Comparison of ENCODE assay signal across 11 cellular contexts in the genomic region with DNA sequence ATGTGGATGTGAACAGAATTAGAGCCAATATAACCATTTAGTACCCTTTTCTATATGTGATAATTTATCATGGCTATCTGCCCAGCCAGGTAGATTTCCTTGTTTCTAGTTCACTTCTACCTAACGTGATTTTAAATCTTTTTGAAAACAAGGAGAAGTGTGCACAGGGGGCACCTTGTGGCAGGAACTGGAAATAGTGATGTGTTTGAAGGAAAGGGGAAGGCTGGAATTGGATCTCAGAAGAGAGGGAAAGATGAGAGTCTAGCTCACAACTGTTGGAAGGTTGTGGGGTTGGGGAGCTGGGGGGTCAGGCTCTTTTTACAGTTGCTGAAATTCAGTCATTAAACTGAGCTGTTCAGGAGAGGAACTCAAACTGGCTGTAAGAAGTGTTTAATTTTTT.
DNase-seq lines count a peak whose midpoint lies in the region; ATAC-seq and TF ChIP-seq lines count a peak whose summit lies in the region.
"Had no signal": no experiment of that assay in that cellular context is flagged by ENCODE, and none has a peak within 500 bp of the region (broad histone marks: within the 10 kb centered on the region; RNA-seq: fewer than 3 reads in every experiment).

No MANE protein-coding gene starts in this region.

- TF ChIP-seq CTCF in DOHH2 (IDR thresholded peaks at IDR 0.05; ENCODE audit: low read depth, low read length, poor library complexity, severe bottlenecking) (peak; percentile 31), neural progenitor cell (IDR thresholded peaks at IDR 0.05) (peak; percentile 51), esophagus muscularis mucosa (IDR thresholded peaks at IDR 0.05) (peak in 1 of 3 experiments; percentile 6)

- H3K9me2 ChIP-seq in DOHH2 (replicated peaks; ENCODE audit: control insufficient read depth, low read length) = no peaks in the 10 kb centered on the region

- H3K27ac ChIP-seq in DOHH2 (ENCODE audit: low read depth, low read length) = no peak overlapping the region
- H3K27ac ChIP-seq in neural progenitor cell = no peak overlapping the region
- H3K27ac ChIP-seq in esophagus muscularis mucosa (replicated peaks in 1 of 4) = no peak overlapping the region
- H3K27ac ChIP-seq: HL-60, prostate gland had no signal

- no peak overlapping the region for H3K9ac ChIP-seq in neural progenitor cell

- H3K4me3 ChIP-seq in DOHH2 (ENCODE audit: low read length) = no peak overlapping the region
- H3K4me3 ChIP-seq in neural progenitor cell = no peak overlapping the region
- no peak overlapping the region for H3K4me3 ChIP-seq in esophagus muscularis mucosa
- H3K4me3 ChIP-seq: prostate gland had no signal

- H3K27ac Mint-ChIP-seq in neural progenitor cell = no peak overlapping the region
- H3K27ac Mint-ChIP-seq: activated naive CD8-positive, alpha-beta T cell treated with anti-CD3 and anti-CD28 coated beads for 36 hours had no signal

- H4K20me1 ChIP-seq in DOHH2 (ENCODE audit: control insufficient read depth, insufficient read depth, low read depth, low read length) (no peaks in the 10 kb centered on the region), neural progenitor cell (ENCODE audit: low read depth) (no peaks in the 10 kb centered on the region)

- intact Hi-C loops in esophagus muscularis mucosa (cut with DNase I) = no loop called here

- H3K36me3 ChIP-seq in DOHH2 (ENCODE audit: control insufficient read depth, low read length) (no peaks in the 10 kb centered on the region), neural progenitor cell (no peaks in the 10 kb centered on the region), esophagus muscularis mucosa (no peaks in the 10 kb centered on the region)
- H3K36me3 ChIP-seq: prostate gland had no signal

- TF ChIP-seq POLR2A in esophagus muscularis mucosa (IDR thresholded peaks at IDR 0.05; ENCODE audit: low read depth) = no peak

- H3F3A ChIP-seq in DOHH2 (ENCODE audit: control insufficient read depth, insufficient read depth) (no peaks in the 10 kb centered on the region), neural progenitor cell (ENCODE audit: low read depth) (no peaks in the 10 kb centered on the region)

- H3K36me3 Mint-ChIP-seq in neural progenitor cell = no peaks in the 10 kb centered on the region
- H3K36me3 Mint-ChIP-seq: activated naive CD8-positive, alpha-beta T cell treated with anti-CD3 and anti-CD28 coated beads for 36 hours had no signal

- H3K4me2 ChIP-seq in DOHH2 (ENCODE audit: low read length) = no peak overlapping the region
- no peak overlapping the region for H3K4me2 ChIP-seq in neural progenitor cell

- no peak overlapping the region for H2AFZ ChIP-seq in neural progenitor cell (replicated peaks)

- no peak overlapping the region for H3K4me3 Mint-ChIP-seq in neural progenitor cell
- H3K4me3 Mint-ChIP-seq: activated naive CD8-positive, alpha-beta T cell treated with anti-CD3 and anti-CD28 coated beads for 36 hours had no signal

- H3K27me3 ChIP-seq in DOHH2 (ENCODE audit: control insufficient read depth, low read length) = no peaks in the 10 kb centered on the region
- H3K27me3 ChIP-seq in neural progenitor cell = no peaks in the 10 kb centered on the region
- H3K27me3 ChIP-seq in esophagus muscularis mucosa = no peaks in the 10 kb centered on the region

- H3K79me2 ChIP-seq in DOHH2 (ENCODE audit: control insufficient read depth, low read length) = no peaks in the 10 kb centered on the region
- H3K79me2 ChIP-seq in neural progenitor cell (ENCODE audit: low read depth) = no peaks in the 10 kb centered on the region

- TF ChIP-seq EP300 in esophagus muscularis mucosa (IDR thresholded peaks at IDR 0.05) = no peak

- H3K27me3 Mint-ChIP-seq in neural progenitor cell (ENCODE audit: insufficient read depth, low read depth) = peaks cover 5% of the 10 kb centered on the region
- H3K27me3 Mint-ChIP-seq: activated naive CD8-positive, alpha-beta T cell treated with anti-CD3 and anti-CD28 coated beads for 36 hours had no signal

- no peaks in the 10 kb centered on the region for H3K4me1 Mint-ChIP-seq in neural progenitor cell
- H3K4me1 Mint-ChIP-seq: activated naive CD8-positive, alpha-beta T cell treated with anti-CD3 and anti-CD28 coated beads for 36 hours had no signal

- DNase-seq in NCI-H146 treated with DMSO at 0.1 percent for 48 hours (lab: John Stamatoyannopoulos, UW; ENCODE audit: unreplicated experiment) (peak; percentile 24), dermis blood vessel endothelial cell (peak; percentile 7), neural progenitor cell (ENCODE audit: low spot score) (peak; percentile 23), NCI-H2227 (lab: John Stamatoyannopoulos, UW; ENCODE audit: unreplicated experiment) (no peak), esophagus muscularis mucosa (ENCODE audit: extremely low spot score) (no peak)
- DNase-seq: activated naive CD8-positive, alpha-beta T cell treated with anti-CD3 and anti-CD28 coated beads for 36 hours had no signal

- 12% methylated on average over 1 of the region's 1 CpG for WGBS in esophagus muscularis mucosa

- no peaks in the 10 kb centered on the region for H3K9me3 Mint-ChIP-seq in neural progenitor cell

- no peaks in the 10 kb centered on the region for H3K9me3 ChIP-seq in DOHH2 (ENCODE audit: control insufficient read depth, insufficient read depth, low read length)
- no peaks in the 10 kb centered on the region for H3K9me3 ChIP-seq in neural progenitor cell (ENCODE audit: low read depth)
- H3K9me3 ChIP-seq in esophagus muscularis mucosa = no peaks in the 10 kb centered on the region
- H3K9me3 ChIP-seq: prostate gland had no signal

- ATAC-seq in GM21367 (IDR thresholded peaks at IDR 0.05; ENCODE audit: unreplicated experiment) = no peak
- ATAC-seq in HG03342 (IDR thresholded peaks at IDR 0.05; ENCODE audit: unreplicated experiment) = no peak

- H3K4me1 ChIP-seq in DOHH2 (ENCODE audit: control insufficient read depth, low read length) (peaks cover 9% of the 10 kb centered on the region), neural progenitor cell (no peaks in the 10 kb centered on the region), esophagus muscularis mucosa (no peaks in the 10 kb centered on the region)
- H3K4me1 ChIP-seq: prostate gland had no signal

Comparison
In these comparisons a context has a peak if more than half of its experiments do, and no peak if none do; other contexts are left out.
1. DNase-seq: peak in NCI-H146 treated with DMSO at 0.1 percent for 48 hours (single experiment), dermis blood vessel endothelial cell (single experiment) and neural progenitor cell (single experiment); none in NCI-H2227 (single experiment) and esophagus muscularis mucosa (single experiment).